Comparison of ENCODE assay signal across 9 cellular contexts in the genomic region with DNA sequence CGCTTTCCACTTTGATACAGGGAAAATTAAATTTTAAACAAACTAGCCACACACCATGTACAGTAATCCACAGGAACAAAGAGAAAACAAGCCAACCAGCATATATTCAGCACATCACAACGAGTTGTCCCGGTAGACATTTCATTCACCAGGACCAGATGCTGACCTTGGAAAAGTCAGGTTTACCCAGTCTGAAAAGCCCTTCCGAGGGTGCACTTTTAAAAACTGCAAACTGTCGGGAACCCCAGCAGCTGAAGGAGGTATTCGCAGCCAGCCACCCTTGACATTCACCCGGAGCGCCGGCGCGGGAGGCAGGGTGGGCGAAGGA. TPM values are rescaled to one million over a fixed set of nuclear protein-coding genes. Genes with fewer than 3 reads are reported as not detected.
A peak's percentile ranks its signal among the peaks of the same experiment; 100 is the strongest.
DNase-seq lines count a peak whose midpoint lies in the region; ATAC-seq and TF ChIP-seq lines count a peak whose summit lies in the region.
"Had no signal": no experiment of that assay in that cellular context is flagged by ENCODE, and none has a peak within 500 bp of the region (broad histone marks: within the 10 kb centered on the region; RNA-seq: fewer than 3 reads in every experiment).

No MANE protein-coding gene starts in this region.

- peaks cover 21% of the 10 kb centered on the region for H3K36me3 Mint-ChIP-seq in Calu3 (ENCODE audit: insufficient read depth, unreplicated experiment)
- no peaks in the 10 kb centered on the region for H3K36me3 Mint-ChIP-seq in effector memory CD8-positive, alpha-beta T cell (ENCODE audit: insufficient read depth)

- TF ChIP-seq EP300 in neural cell (conservative IDR thresholded peaks at IDR 0.05; ENCODE audit: poor library complexity, severe bottlenecking) = no peak

- ATAC-seq in HCT116 = no peak
- no peak for ATAC-seq in effector memory CD8-positive, alpha-beta T cell (replicated peaks)

- H3K9ac ChIP-seq in HCT116 (ENCODE audit: low read length) = no peak overlapping the region
- no peak overlapping the region for H3K9ac ChIP-seq in neural cell (ENCODE audit: low read length)

- H4K20me1 ChIP-seq in HCT116 (ENCODE audit: insufficient read depth) = no peaks in the 10 kb centered on the region
- H4K20me1 ChIP-seq in neural cell (ENCODE audit: insufficient read depth) = no peaks in the 10 kb centered on the region

- RAD21 ChIA-PET in HCT116 (lab: Charles Lee; ENCODE audit: low non-redundant PET in 1 of 2, low total read pairs in 2 of 2, uncharacterized antibody in 2 of 2, unreplicated experiment in 2 of 2) = no interaction called here

- no peaks in the 10 kb centered on the region for H3K79me2 ChIP-seq in HCT116 (ENCODE audit: insufficient read depth, low read length)
- H3K79me2 ChIP-seq in neural cell (replicated peaks; ENCODE audit: insufficient read depth, low read length) = no peaks in the 10 kb centered on the region

- no peaks in the 10 kb centered on the region for H3F3A ChIP-seq in neural cell (ENCODE audit: insufficient read depth, low read length, poor library complexity, severe bottlenecking)

- intact Hi-C loops in Calu3 (cut with micrococcal nuclease; ENCODE audit: unreplicated experiment) = no loop called here
- intact Hi-C loops in HCT116 (cut with micrococcal nuclease) = no loop called here

- TF ChIP-seq POLR2A in HCT116 (IDR thresholded peaks at IDR 0.05; ENCODE audit: borderline replicate concordance, extremely low read depth, insufficient read depth, insufficient read length) = no peak

- no peak for DNase-seq in Calu3
- DNase-seq in HCT116 (ENCODE audit: low read depth, low spot score) = no peak
- no peak for DNase-seq in effector memory CD8-positive, alpha-beta T cell
- DNase-seq in central memory CD4-positive, alpha-beta T cell = no peak
- no peak for DNase-seq in NAMALWA (ENCODE audit: low spot score)
- DNase-seq in middle frontal gyrus (ENCODE audit: extremely low spot score, low spot score) = no peak
- DNase-seq: NCI-H524 treated with DMSO at 0.1 percent for 48 hours had no signal

- no peaks in the 10 kb centered on the region for H3K9me3 Mint-ChIP-seq in Calu3 (ENCODE audit: low read depth, unreplicated experiment)
- H3K9me3 Mint-ChIP-seq in effector memory CD8-positive, alpha-beta T cell = no peaks in the 10 kb centered on the region

- H3K4me3 ChIP-seq in HCT116 (replicated peaks in 1 of 2; ENCODE audit: low read depth in 1 of 2, low read length in 2 of 2) (no peak overlapping the region), neural cell (ENCODE audit: low read length) (peak overlapping the region; percentile 53)

- H3K9me2 ChIP-seq in HCT116 (ENCODE audit: insufficient read depth) (no peaks in the 10 kb centered on the region), neural cell (ENCODE audit: insufficient read depth, low read length) (no peaks in the 10 kb centered on the region)

- H2AFZ ChIP-seq in HCT116 (ENCODE audit: low read depth, low read length, poor library complexity, severe bottlenecking) = no peak overlapping the region
- no peak overlapping the region for H2AFZ ChIP-seq in neural cell (ENCODE audit: low read depth, low read length)

- peaks cover 3 to 12% of the 10 kb centered on the region in 2 experiments; a peak in 3 of 4 replicates for H3K4me1 ChIP-seq in HCT116 (ENCODE audit: control insufficient read depth in 1 of 2, insufficient read depth in 2 of 2, low read length in 2 of 2)

- H3K27me3 ChIP-seq in HCT116 (ENCODE audit: insufficient read depth, low read length) = no peaks in the 10 kb centered on the region
- H3K27me3 ChIP-seq in neural cell (ENCODE audit: insufficient read depth, low read depth, low read length) = peaks cover 75% of the 10 kb centered on the region
- H3K27me3 ChIP-seq: ovary had no signal

- TF ChIP-seq RAD21 in HCT116 (IDR thresholded peaks at IDR 0.05; ENCODE audit: low read depth) = no peak
- no peak for TF ChIP-seq RAD21 in neural cell (conservative IDR thresholded peaks at IDR 0.05)

- no peaks in the 10 kb centered on the region for H3K4me1 Mint-ChIP-seq in Calu3 (ENCODE audit: low read depth, unreplicated experiment)
- H3K4me1 Mint-ChIP-seq in effector memory CD8-positive, alpha-beta T cell (ENCODE audit: low read depth in 2 of 2) = peaks cover 6 to 14% of the 10 kb centered on the region in 2 donors

- H3K27ac ChIP-seq in HCT116 (ENCODE audit: low read depth, low read length) (no peak overlapping the region), neural cell (ENCODE audit: low read length) (no peak overlapping the region)
- H3K27ac ChIP-seq: ovary had no signal

- CTCF ChIA-PET in Calu3 (lab: Charles Lee) = no interaction called here
- CTCF ChIA-PET in HCT116 (lab: Charles Lee) = interaction anchor here (1.8 kb wide), 1 partner anchor 102 kb away, joined by 5 read pairs; no protein-coding TSS in a partner anchor

- H3K4me3 Mint-ChIP-seq in Calu3 (ENCODE audit: low read depth, unreplicated experiment) = peak overlapping the region; percentile 76
- H3K4me3 Mint-ChIP-seq in effector memory CD8-positive, alpha-beta T cell = peak overlapping the region; percentile 36 to 41

- H3K27ac Mint-ChIP-seq in Calu3 (ENCODE audit: unreplicated experiment) = no peak overlapping the region
- no peak overlapping the region for H3K27ac Mint-ChIP-seq in effector memory CD8-positive, alpha-beta T cell

- POLR2A ChIA-PET in HCT116 (lab: Charles Lee) = no interaction called here

- no peaks in the 10 kb centered on the region for H3K36me3 ChIP-seq in HCT116 (ENCODE audit: control insufficient read depth in 1 of 2, insufficient read depth in 2 of 2, low read length in 2 of 2)
- no peaks in the 10 kb centered on the region for H3K36me3 ChIP-seq in neural cell (ENCODE audit: insufficient read depth, low read length)
- H3K36me3 ChIP-seq: ovary had no signal

- H3K4me2 ChIP-seq in HCT116 (ENCODE audit: low read length) (peak overlapping the region; percentile 89; the same call in 1 of the 2 replicates), neural cell (ENCODE audit: low read length) (no peak overlapping the region)

- no TSS peak for BruUV-seq in Calu3 (replicated peaks; lab: Mats Ljungman, UMichigan)
- BruUV-seq in HCT116 (replicated peaks; lab: Mats Ljungman, UMichigan) = TSS peak; percentile 44

- no peak for TF ChIP-seq CTCF in Calu3 (IDR thresholded peaks at IDR 0.05; ENCODE audit: unreplicated experiment)
- no peak for TF ChIP-seq CTCF in HCT116 (IDR thresholded peaks at IDR 0.05 in 2 of 3, conservative IDR thresholded peaks at IDR 0.05 in 1 of 3; ENCODE audit: borderline replicate concordance in 1 of 3, insufficient read depth in 1 of 3, low read depth in 2 of 3, low read length in 2 of 3)
- TF ChIP-seq CTCF in neural cell (IDR thresholded peaks at IDR 0.05; ENCODE audit: poor library complexity, severe bottlenecking) = no peak

- H3K27me3 Mint-ChIP-seq in Calu3 (ENCODE audit: unreplicated experiment) = no peaks in the 10 kb centered on the region
- peaks cover 40 to 62% of the 10 kb centered on the region in 2 donors for H3K27me3 Mint-ChIP-seq in effector memory CD8-positive, alpha-beta T cell

- H3K9me3 ChIP-seq in HCT116 (ENCODE audit: control insufficient read depth in 1 of 2, insufficient read depth in 1 of 2, low read depth in 1 of 2, low read length in 2 of 2) (no peaks in the 10 kb centered on the region), neural cell (ENCODE audit: low read length) (no peaks in the 10 kb centered on the region)
- H3K9me3 ChIP-seq: ovary had no signal

TF ChIP-seq in HCT116, 20 proteins besides CTCF, POLR2A, EP300 and RAD21 (continues in another document):
- TF ChIP-seq FOSL1 (IDR thresholded peaks at IDR 0.05; ENCODE audit: low read depth) = no peak
- TF ChIP-seq, protein P1, sequence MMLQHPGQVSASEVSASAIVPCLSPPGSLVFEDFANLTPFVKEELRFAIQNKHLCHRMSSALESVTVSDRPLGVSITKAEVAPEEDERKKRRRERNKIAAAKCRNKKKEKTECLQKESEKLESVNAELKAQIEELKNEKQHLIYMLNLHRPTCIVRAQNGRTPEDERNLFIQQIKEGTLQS (IDR thresholded peaks at IDR 0.05) = no peak
- no peak for TF ChIP-seq EZH2phosphoT487 (IDR thresholded peaks at IDR 0.05; ENCODE audit: borderline replicate concordance)
- no peak for TF ChIP-seq CBX3 (IDR thresholded peaks at IDR 0.05; ENCODE audit: low read depth)
- TF ChIP-seq EZH2 (IDR thresholded peaks at IDR 0.05) = no peak

TF ChIP-seq in neural cell, 6 proteins besides CTCF, POLR2A, EP300 and RAD21 (continues in another document):
- TF ChIP-seq EZH2 (IDR thresholded peaks at IDR 0.05; ENCODE audit: borderline replicate concordance, insufficient read depth, low read length, poor library complexity, severe bottlenecking) (no peak), MXI1 (conservative IDR thresholded peaks at IDR 0.05; ENCODE audit: poor library complexity, severe bottlenecking) (no peak), TAF1 (IDR thresholded peaks at IDR 0.05; ENCODE audit: low read depth) (no peak)
- TF ChIP-seq, protein P2, sequence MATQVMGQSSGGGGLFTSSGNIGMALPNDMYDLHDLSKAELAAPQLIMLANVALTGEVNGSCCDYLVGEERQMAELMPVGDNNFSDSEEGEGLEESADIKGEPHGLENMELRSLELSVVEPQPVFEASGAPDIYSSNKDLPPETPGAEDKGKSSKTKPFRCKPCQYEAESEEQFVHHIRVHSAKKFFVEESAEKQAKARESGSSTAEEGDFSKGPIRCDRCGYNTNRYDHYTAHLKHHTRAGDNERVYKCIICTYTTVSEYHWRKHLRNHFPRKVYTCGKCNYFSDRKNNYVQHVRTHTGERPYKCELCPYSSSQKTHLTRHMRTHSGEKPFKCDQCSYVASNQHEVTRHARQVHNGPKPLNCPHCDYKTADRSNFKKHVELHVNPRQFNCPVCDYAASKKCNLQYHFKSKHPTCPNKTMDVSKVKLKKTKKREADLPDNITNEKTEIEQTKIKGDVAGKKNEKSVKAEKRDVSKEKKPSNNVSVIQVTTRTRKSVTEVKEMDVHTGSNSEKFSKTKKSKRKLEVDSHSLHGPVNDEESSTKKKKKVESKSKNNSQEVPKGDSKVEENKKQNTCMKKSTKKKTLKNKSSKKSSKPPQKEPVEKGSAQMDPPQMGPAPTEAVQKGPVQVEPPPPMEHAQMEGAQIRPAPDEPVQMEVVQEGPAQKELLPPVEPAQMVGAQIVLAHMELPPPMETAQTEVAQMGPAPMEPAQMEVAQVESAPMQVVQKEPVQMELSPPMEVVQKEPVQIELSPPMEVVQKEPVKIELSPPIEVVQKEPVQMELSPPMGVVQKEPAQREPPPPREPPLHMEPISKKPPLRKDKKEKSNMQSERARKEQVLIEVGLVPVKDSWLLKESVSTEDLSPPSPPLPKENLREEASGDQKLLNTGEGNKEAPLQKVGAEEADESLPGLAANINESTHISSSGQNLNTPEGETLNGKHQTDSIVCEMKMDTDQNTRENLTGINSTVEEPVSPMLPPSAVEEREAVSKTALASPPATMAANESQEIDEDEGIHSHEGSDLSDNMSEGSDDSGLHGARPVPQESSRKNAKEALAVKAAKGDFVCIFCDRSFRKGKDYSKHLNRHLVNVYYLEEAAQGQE (IDR thresholded peaks at IDR 0.05; ENCODE audit: borderline replicate concordance) = no peak

RNA-seq across cellular contexts. Expression of a gene that starts 1.2 kb away (rescaled TPM):
- total RNA-seq in Calu3 (2022) (12.4 and 14.1 TPM in 2 replicates), HCT116 (2021; ENCODE audit: unreplicated experiment) (10.7 TPM)
- 4.5 and 7.0 TPM in 2 replicates for polyA plus RNA-seq in HCT116 (2012)
- 0.20 TPM in 1 of 2 replicates, not detected in the other for polyA plus RNA-seq in neural cell
- polyA minus RNA-seq in neural cell = not detected in 2 replicates

RNA-seq across cellular contexts. Expression of a gene that starts 50.2 kb away (rescaled TPM):
- total RNA-seq in Calu3 (2022) (12.2 and 12.6 TPM in 2 replicates), HCT116 (2021; ENCODE audit: unreplicated experiment) (11.3 TPM)
- 2.8 and 3.6 TPM in 2 replicates for polyA plus RNA-seq in HCT116 (2012)
- not detected in 2 replicates for polyA plus RNA-seq in neural cell
- not detected in 2 replicates for polyA minus RNA-seq in neural cell
